ENCODE assay signal across 9 cellular contexts in the genomic region with DNA sequence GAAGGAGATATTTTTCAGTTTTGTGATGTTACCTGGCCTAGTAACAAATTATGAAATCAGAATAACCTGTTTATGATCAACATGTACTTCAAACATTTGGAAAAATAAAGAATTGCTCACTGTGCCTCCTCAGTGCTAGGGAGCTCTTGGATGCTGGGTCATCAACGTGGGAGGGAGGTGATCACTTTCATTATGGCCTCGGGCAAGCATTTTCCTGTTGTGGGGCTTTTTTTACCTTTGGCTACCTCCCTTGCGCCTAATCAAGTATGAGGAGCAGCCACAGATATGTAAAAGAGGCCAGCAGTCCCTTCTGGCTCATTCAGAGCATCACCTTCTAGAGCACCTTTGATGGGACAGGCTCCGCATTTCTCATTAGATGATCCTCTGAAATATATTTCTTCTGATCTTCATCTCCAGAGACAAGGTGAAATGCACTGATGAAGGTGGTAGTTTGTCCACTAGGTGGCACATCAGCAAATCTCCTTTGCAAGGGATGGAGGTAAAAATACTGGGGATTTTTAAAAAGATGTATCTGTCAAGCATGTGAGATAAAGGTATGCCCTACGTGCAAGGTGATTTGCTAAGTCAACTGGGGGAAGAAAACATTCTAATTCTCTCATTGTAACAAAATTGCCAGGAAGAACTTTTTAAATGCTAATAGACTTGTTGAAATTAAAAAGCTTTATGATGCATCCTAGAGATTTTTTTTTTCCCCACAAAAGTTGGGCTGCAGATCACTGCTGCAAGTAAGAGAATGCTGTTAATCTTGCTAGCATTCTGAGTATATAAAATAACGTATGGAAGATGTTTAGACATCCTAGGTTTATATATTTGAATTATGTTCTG.
A peak's percentile ranks its signal among the peaks of the same experiment; 100 is the strongest.
DNase-seq lines count a peak whose midpoint lies in the region; ATAC-seq and TF ChIP-seq lines count a peak whose summit lies in the region.
"Had no signal": no experiment of that assay in that cellular context is flagged by ENCODE, and none has a peak within 500 bp of the region (broad histone marks: within the 10 kb centered on the region; RNA-seq: fewer than 3 reads in every experiment).

No MANE protein-coding gene starts in this region.

- no peaks in the 10 kb centered on the region for H3K36me3 ChIP-seq in gastrocnemius medialis

- no peaks in the 10 kb centered on the region for H3K4me1 ChIP-seq in gastrocnemius medialis

- ATAC-seq in activated CD8-positive, alpha-beta memory T cell treated with anti-CD3 and anti-CD28 coated beads, Interleukin-2, amount 10 ng/mL, durations not matched to agents 7 days and 5 days, result peak; percentile 85
- ATAC-seq in left ventricle myocardium superior, result peak; percentile 36
- ATAC-seq in gastrocnemius medialis, result peak in 1 of 2 donors; percentile 33

- TF ChIP-seq POLR2A in gastrocnemius medialis (IDR thresholded peaks at IDR 0.05), result no peak

- intact Hi-C loops in activated naive CD4-positive, alpha-beta T cell treated with anti-CD3 and anti-CD28 coated beads for 36 hours (cut with micrococcal nuclease), result loop anchor here (1.0 to 5.0 kb wide), 4 partner anchors 16 to 393 kb away; no protein-coding TSS in a partner anchor
- intact Hi-C loops in left ventricle myocardium superior (cut with micrococcal nuclease) (loop anchor here (10.0 kb wide), 3 partner anchors 50 to 390 kb away; no protein-coding TSS in a partner anchor), gastrocnemius medialis (cut with DNase I; ENCODE audit: low total_unique reads) (loop anchor here (1.0 to 5.0 kb wide), 2 partner anchors 338 to 395 kb away; no protein-coding TSS in a partner anchor)

- H3K27me3 ChIP-seq in gastrocnemius medialis, result no peaks in the 10 kb centered on the region

- H3K36me3 Mint-ChIP-seq in activated CD8-positive, alpha-beta memory T cell treated with anti-CD3 and anti-CD28 coated beads, Interleukin-2, amount 10 ng/mL, durations not matched to agents 7 days and 5 days, result peaks cover 2% of the 10 kb centered on the region
- no peaks in the 10 kb centered on the region for H3K36me3 Mint-ChIP-seq in activated naive CD4-positive, alpha-beta T cell treated with anti-CD3 and anti-CD28 coated beads for 36 hours (ENCODE audit: low read depth)

- H3K4me3 Mint-ChIP-seq in activated CD8-positive, alpha-beta memory T cell treated with anti-CD3 and anti-CD28 coated beads, Interleukin-2, amount 10 ng/mL, durations not matched to agents 7 days and 5 days, result no peak overlapping the region
- no peak overlapping the region for H3K4me3 Mint-ChIP-seq in activated naive CD4-positive, alpha-beta T cell treated with anti-CD3 and anti-CD28 coated beads for 36 hours

- POLR2A ChIA-PET in HEK293T (lab: Yijun Ruan, JAX), result no interaction called here

- in situ Hi-C loops in gastrocnemius medialis (cut with MboI; ENCODE audit: low sequenced_read_pairs in 4 of 4), result loop anchor here (10.0 kb wide), 2 partner anchors 330 to 390 kb away; no protein-coding TSS in a partner anchor

- peak; percentile 30 to 68 (median 48) for TF ChIP-seq CTCF in gastrocnemius medialis (IDR thresholded peaks at IDR 0.05 in 4 of 5, conservative IDR thresholded peaks at IDR 0.05 in 1 of 5)

- no peak overlapping the region for H3K4me3 ChIP-seq in gastrocnemius medialis

- peaks cover 34% of the 10 kb centered on the region for H3K4me1 Mint-ChIP-seq in activated CD8-positive, alpha-beta memory T cell treated with anti-CD3 and anti-CD28 coated beads, Interleukin-2, amount 10 ng/mL, durations not matched to agents 7 days and 5 days
- H3K4me1 Mint-ChIP-seq in activated naive CD4-positive, alpha-beta T cell treated with anti-CD3 and anti-CD28 coated beads for 36 hours (ENCODE audit: low read depth), result peaks cover 3% of the 10 kb centered on the region

- H3K9me3 ChIP-seq in gastrocnemius medialis, result no peaks in the 10 kb centered on the region

- CTCF ChIA-PET in activated CD8-positive, alpha-beta memory T cell treated with anti-CD3 and anti-CD28 coated beads, Interleukin-2, amount 10 ng/mL, durations not matched to agents 7 days and 5 days (lab: Charles Lee), result interaction anchor here (0.8 to 9.7 kb wide), 17 partner anchors 9 to 508 kb away, joined by 3 to 80 read pairs (median 4); no protein-coding TSS in a partner anchor
- CTCF ChIA-PET in HEK293T (lab: Yijun Ruan, JAX), result interaction anchor here (0.6 to 1.3 kb wide), 7 partner anchors 14 to 395 kb away, joined by 3 to 6 read pairs (median 4); no protein-coding TSS in a partner anchor
- CTCF ChIA-PET in activated naive CD4-positive, alpha-beta T cell treated with anti-CD3 and anti-CD28 coated beads for 36 hours (lab: Charles Lee), result interaction anchor here (0.6 to 2.7 kb wide), 15 partner anchors 8 to 394 kb away, joined by 3 to 25 read pairs (median 4); no protein-coding TSS in a partner anchor

- DNase-seq in activated CD8-positive, alpha-beta memory T cell treated with anti-CD3 and anti-CD28 coated beads, Interleukin-2, amount 10 ng/mL, durations not matched to agents 7 days and 5 days, result peak; percentile 76
- DNase-seq in activated CD8-positive, alpha-beta memory T cell treated with anti-CD3 and anti-CD28 coated beads, Interleukin-2, amount 50 U/mL, for 48 hours, result no peak
- DNase-seq in HEK293T (ENCODE audit: extremely low spot score) (peak; percentile 57), NCI-H748 treated with DMSO at 0.1 percent for 48 hours (lab: John Stamatoyannopoulos, UW) (peak; percentile 44), left ventricle myocardium superior (no peak), gastrocnemius medialis (no peak), NCI-H1930 (lab: John Stamatoyannopoulos, UW) (no peak)
- DNase-seq in activated naive CD4-positive, alpha-beta T cell treated with anti-CD3 and anti-CD28 coated beads for 36 hours, result peak; percentile 79

- no peak overlapping the region for H3K27ac ChIP-seq in gastrocnemius medialis
- H3K27ac ChIP-seq: epithelial cell of prostate had no signal

- H3K27me3 Mint-ChIP-seq in activated CD8-positive, alpha-beta memory T cell treated with anti-CD3 and anti-CD28 coated beads, Interleukin-2, amount 10 ng/mL, durations not matched to agents 7 days and 5 days, result peaks cover 5% of the 10 kb centered on the region
- H3K27me3 Mint-ChIP-seq in activated naive CD4-positive, alpha-beta T cell treated with anti-CD3 and anti-CD28 coated beads for 36 hours (ENCODE audit: low read depth), result no peaks in the 10 kb centered on the region

- no peak overlapping the region for H3K27ac Mint-ChIP-seq in activated CD8-positive, alpha-beta memory T cell treated with anti-CD3 and anti-CD28 coated beads, Interleukin-2, amount 10 ng/mL, durations not matched to agents 7 days and 5 days
- no peak overlapping the region for H3K27ac Mint-ChIP-seq in activated naive CD4-positive, alpha-beta T cell treated with anti-CD3 and anti-CD28 coated beads for 36 hours

- no peaks in the 10 kb centered on the region for H3K9me3 Mint-ChIP-seq in activated CD8-positive, alpha-beta memory T cell treated with anti-CD3 and anti-CD28 coated beads, Interleukin-2, amount 10 ng/mL, durations not matched to agents 7 days and 5 days (ENCODE audit: low read depth)
- no peaks in the 10 kb centered on the region for H3K9me3 Mint-ChIP-seq in activated naive CD4-positive, alpha-beta T cell treated with anti-CD3 and anti-CD28 coated beads for 36 hours

TF ChIP-seq in HEK293T, 16 proteins besides CTCF, POLR2A, EP300 and RAD21:
- no peak for TF ChIP-seq TARDBP (IDR thresholded peaks at IDR 0.05)
- TF ChIP-seq L3MBTL2 (conservative IDR thresholded peaks at IDR 0.05), result no peak
- TF ChIP-seq HDGF (IDR thresholded peaks at IDR 0.05; ENCODE audit: borderline replicate concordance), result no peak
- no peak for TF ChIP-seq ZNF384 (IDR thresholded peaks at IDR 0.05)
- TF ChIP-seq FOXA1 (IDR thresholded peaks at IDR 0.05), result no peak
- no peak for TF ChIP-seq LEF1 (IDR thresholded peaks at IDR 0.05; ENCODE audit: borderline replicate concordance)
- TF ChIP-seq, protein P1, sequence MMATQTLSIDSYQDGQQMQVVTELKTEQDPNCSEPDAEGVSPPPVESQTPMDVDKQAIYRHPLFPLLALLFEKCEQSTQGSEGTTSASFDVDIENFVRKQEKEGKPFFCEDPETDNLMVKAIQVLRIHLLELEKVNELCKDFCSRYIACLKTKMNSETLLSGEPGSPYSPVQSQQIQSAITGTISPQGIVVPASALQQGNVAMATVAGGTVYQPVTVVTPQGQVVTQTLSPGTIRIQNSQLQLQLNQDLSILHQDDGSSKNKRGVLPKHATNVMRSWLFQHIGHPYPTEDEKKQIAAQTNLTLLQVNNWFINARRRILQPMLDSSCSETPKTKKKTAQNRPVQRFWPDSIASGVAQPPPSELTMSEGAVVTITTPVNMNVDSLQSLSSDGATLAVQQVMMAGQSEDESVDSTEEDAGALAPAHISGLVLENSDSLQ (IDR thresholded peaks at IDR 0.05), result no peak
- no peak for TF ChIP-seq SP1 (IDR thresholded peaks at IDR 0.05)
- no peak for TF ChIP-seq ARNT (IDR thresholded peaks at IDR 0.05)
- no peak for TF ChIP-seq CTBP1 (IDR thresholded peaks at IDR 0.05; ENCODE audit: borderline replicate concordance)
- TF ChIP-seq NFRKB (IDR thresholded peaks at IDR 0.05), result no peak
- TF ChIP-seq SUZ12 (IDR thresholded peaks at IDR 0.05), result no peak
- TF ChIP-seq FOXM1 (IDR thresholded peaks at IDR 0.05; ENCODE audit: borderline replicate concordance), result no peak

Comparison
In these comparisons a context has a peak if more than half of its experiments do, and no peak if none do; other contexts are left out.
1. DNase-seq: peak in activated CD8-positive, alpha-beta memory T cell treated with anti-CD3 and anti-CD28 coated beads, Interleukin-2, amount 10 ng/mL, durations not matched to agents 7 days and 5 days (single experiment), HEK293T (single experiment), NCI-H748 treated with DMSO at 0.1 percent for 48 hours (single experiment) and activated naive CD4-positive, alpha-beta T cell treated with anti-CD3 and anti-CD28 coated beads for 36 hours (single experiment); none in activated CD8-positive, alpha-beta memory T cell treated with anti-CD3 and anti-CD28 coated beads, Interleukin-2, amount 50 U/mL, for 48 hours (single experiment), left ventricle myocardium superior (single experiment), gastrocnemius medialis (0 of 2) and NCI-H1930 (0 of 2).